Comparison of ENCODE assay signal across 12 cellular contexts in the genomic region with DNA sequence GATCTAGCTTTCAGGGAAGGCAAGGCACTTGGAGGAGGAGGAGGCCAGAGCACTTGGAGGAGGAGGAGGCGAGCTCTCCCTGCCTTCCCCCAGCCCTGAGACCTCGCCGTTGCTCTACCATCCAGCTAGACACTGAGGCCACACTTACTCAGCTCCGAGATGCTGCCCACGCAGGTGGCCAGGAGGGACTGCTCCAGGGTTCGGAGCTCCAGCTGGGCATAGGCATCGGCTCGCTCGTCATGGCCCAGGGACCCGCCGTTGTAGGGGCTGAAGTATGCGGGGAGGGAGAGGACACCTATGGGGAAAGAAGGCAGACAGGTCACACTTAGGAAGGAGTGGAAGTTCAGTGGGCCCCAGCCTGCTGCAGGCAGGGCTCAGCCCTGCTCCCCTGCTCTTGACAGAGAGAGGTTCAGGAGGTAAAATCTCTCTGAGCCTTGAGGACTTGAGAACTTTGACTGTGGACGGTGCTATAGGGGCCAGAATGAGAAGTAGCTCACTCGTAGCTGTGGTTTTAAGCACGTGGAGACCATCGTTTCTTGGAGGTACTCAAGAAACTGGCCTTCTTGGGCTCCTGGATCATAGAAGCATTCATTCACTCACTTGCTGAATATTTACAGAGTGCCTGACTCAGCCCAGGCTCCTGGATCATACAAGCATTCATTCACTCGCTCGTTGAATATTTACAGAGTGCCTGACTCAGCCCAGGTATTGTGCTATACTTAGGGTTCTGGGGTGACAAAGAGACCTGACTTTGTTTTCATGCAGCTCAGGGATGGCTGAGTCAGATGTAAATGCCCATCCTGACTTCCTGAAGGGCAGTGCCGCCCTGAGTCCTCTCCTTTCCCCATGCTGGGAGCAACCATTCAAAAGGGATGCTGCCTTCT.
A peak's percentile ranks its signal among the peaks of the same experiment; 100 is the strongest.
DNase-seq lines count a peak whose midpoint lies in the region; ATAC-seq and TF ChIP-seq lines count a peak whose summit lies in the region.
"Had no signal": no experiment of that assay in that cellular context is flagged by ENCODE, and none has a peak within 500 bp of the region (broad histone marks: within the 10 kb centered on the region; RNA-seq: fewer than 3 reads in every experiment).

No MANE protein-coding gene starts in this region.

- H3K27ac ChIP-seq in HUES64 (ENCODE audit: low read depth, low read length) (peak overlapping the region; percentile 54; the same call in 1 of the 2 replicates), heart right ventricle (no peak overlapping the region)
- H3K27ac ChIP-seq: thoracic aorta had no signal

- H3K4me1 ChIP-seq in HUES64 (ENCODE audit: insufficient read depth, low read length), result peaks cover 41% of the 10 kb centered on the region
- peaks cover 10% of the 10 kb centered on the region for H3K4me1 ChIP-seq in adipocyte (ENCODE audit: control insufficient read depth, insufficient read depth, low read length)
- no peaks in the 10 kb centered on the region for H3K4me1 ChIP-seq in mucosa of descending colon (ENCODE audit: low read depth)
- peaks cover 0 to 27% (median 7%) of the 10 kb centered on the region in 9 donors for H3K4me1 ChIP-seq in heart right ventricle

- ATAC-seq in GM18909 (IDR thresholded peaks at IDR 0.05; ENCODE audit: poor library complexity, unreplicated experiment) (peak; percentile 44), mucosa of descending colon (peak; percentile 84), heart right ventricle (no peak), HG02798 (IDR thresholded peaks at IDR 0.05; ENCODE audit: poor library complexity, unreplicated experiment) (no peak), GM21526 (IDR thresholded peaks at IDR 0.05; ENCODE audit: low FRiP score, unreplicated experiment) (no peak)

- no peak for TF ChIP-seq CTCF in mucosa of descending colon (IDR thresholded peaks at IDR 0.05)
- no peak for TF ChIP-seq CTCF in heart right ventricle (IDR thresholded peaks at IDR 0.05)

- no peaks in the 10 kb centered on the region for H3K9me3 ChIP-seq in HUES64 (ENCODE audit: insufficient read depth, low read depth, low read length)
- no peaks in the 10 kb centered on the region for H3K9me3 ChIP-seq in adipocyte (ENCODE audit: control insufficient read depth, low read length)
- no peaks in the 10 kb centered on the region for H3K9me3 ChIP-seq in mucosa of descending colon
- H3K9me3 ChIP-seq in heart right ventricle, result no peaks in the 10 kb centered on the region
- H3K9me3 ChIP-seq: thoracic aorta had no signal

- peak; percentile 12 for DNase-seq in adipocyte (ENCODE audit: low read depth)
- DNase-seq in mucosa of descending colon, result no peak
- DNase-seq in NCI-H2107 treated with DMSO at 0.1 percent for 48 hours (lab: John Stamatoyannopoulos, UW; ENCODE audit: unreplicated experiment), result no peak
- no peak for DNase-seq in heart right ventricle
- DNase-seq: COR-L47, NCI-H1048, retina had no signal

- no peak overlapping the region for H3K4me3 ChIP-seq in HUES64 (ENCODE audit: low read length)
- H3K4me3 ChIP-seq in adipocyte (ENCODE audit: low read length), result no peak overlapping the region
- H3K4me3 ChIP-seq in mucosa of descending colon, result no peak overlapping the region
- no peak overlapping the region for H3K4me3 ChIP-seq in heart right ventricle
- H3K4me3 ChIP-seq: thoracic aorta had no signal

- no peaks in the 10 kb centered on the region for H3K36me3 ChIP-seq in HUES64 (ENCODE audit: insufficient read depth, low read length)
- H3K36me3 ChIP-seq in adipocyte (ENCODE audit: control insufficient read depth, insufficient read depth, low read length, severe bottlenecking), result no peaks in the 10 kb centered on the region
- no peaks in the 10 kb centered on the region for H3K36me3 ChIP-seq in mucosa of descending colon (ENCODE audit: low read depth)
- H3K36me3 ChIP-seq in heart right ventricle, result peaks cover 0 to 8% (median 0%) of the 10 kb centered on the region in 9 donors
- H3K36me3 ChIP-seq: thoracic aorta had no signal

- intact Hi-C loops in mucosa of descending colon (cut with DNase I, micrococcal nuclease) (no loop called here), heart right ventricle (cut with DNase I) (no loop called here)

- WGBS in HUES64, result 69% methylated on average over 19 of the region's 19 CpGs
- WGBS in heart right ventricle, 2 donors, result 85 to 86% methylated on average over 19 of the region's 19 CpGs

- H3K9ac ChIP-seq in HUES64 (ENCODE audit: low read depth, low read length) (no peak overlapping the region), adipocyte (ENCODE audit: low read length) (no peak overlapping the region)

- H3K27me3 ChIP-seq in HUES64 (ENCODE audit: insufficient read depth, low read length) (no peaks in the 10 kb centered on the region), adipocyte (replicated peaks; ENCODE audit: control insufficient read depth, insufficient read depth, low read length) (peaks cover 3% of the 10 kb centered on the region), heart right ventricle (no peaks in the 10 kb centered on the region)

Comparison
In these comparisons a context has a peak if more than half of its experiments do, and no peak if none do; other contexts are left out.
1. ATAC-seq: peak in GM18909 (single experiment) and mucosa of descending colon (single experiment); none in heart right ventricle (0 of 8), HG02798 (single experiment) and GM21526 (single experiment).